11 cellular contexts compared by ENCODE assay signal in genomic region chr18:48607049-48607984, GRCh38.
DNase-seq lines count a peak whose midpoint lies in the region; ATAC-seq and TF ChIP-seq lines count a peak whose summit lies in the region.
"Had no signal": no experiment of that assay in that cellular context is flagged by ENCODE, and none has a peak within 500 bp of the region (broad histone marks: within the 10 kb centered on the region; RNA-seq: fewer than 3 reads in every experiment).

No MANE protein-coding gene starts in this region.

- POLR2A ChIA-PET in AG04449 (lab: Yijun Ruan, JAX): interaction anchor here (0.9 to 1.6 kb wide), 4 partner anchors 12 to 69 kb away, joined by 3 to 5 read pairs (median 4); no protein-coding TSS in a partner anchor

- peaks cover 1 to 22% of the 10 kb centered on the region in 2 donors for H3K4me1 ChIP-seq in lung (ENCODE audit: control insufficient read depth in 2 of 2, insufficient read depth in 2 of 2, low read length in 2 of 2)

- H3K4me3 ChIP-seq in AG04449 (ENCODE audit: low read depth, low read length) (no peak overlapping the region), cardiac fibroblast (replicated peaks in 1 of 2; ENCODE audit: low read depth in 2 of 2, low read length in 2 of 2) (no peak overlapping the region), lung (no peak overlapping the region)

- no peak overlapping the region for H3K27ac ChIP-seq in lung (ENCODE audit: low read depth in 1 of 2, low read length in 1 of 2)
- H3K27ac ChIP-seq: C4-2B had no signal

- no peaks in the 10 kb centered on the region for H3K36me3 Mint-ChIP-seq in activated naive CD4-positive, alpha-beta T cell treated with anti-CD3 and anti-CD28 coated beads, Interleukin-2, amount 50 U/mL, for 72 hours

- WGBS in lung, 2 donors: 67 to 87% methylated on average over 8 of the region's 8 CpGs

- no peaks in the 10 kb centered on the region for H3K27me3 ChIP-seq in lung (ENCODE audit: control insufficient read depth, insufficient read depth)

- DNase-seq in AG04449 (ENCODE audit: low read depth, low spot score) (peak; percentile 74), HT1080 (ENCODE audit: low read depth) (peak; percentile 76), cardiac fibroblast (ENCODE audit: low read depth in 2 of 2) (peak; percentile 80 to 89), lung (ENCODE audit: low spot score) (peak; percentile 54), dermis blood vessel endothelial cell (no peak)
- DNase-seq in activated naive CD4-positive, alpha-beta T cell treated with anti-CD3 and anti-CD28 coated beads, Interleukin-2, amount 50 U/mL, for 72 hours (ENCODE audit: low spot score in 2 of 2): no peak
- DNase-seq in stimulated activated CD8-positive, alpha-beta memory T cell treated with anti-CD3 and anti-CD28 coated beads, Interleukin-4, amount 100 ng/mL, for 48 hours: no peak
- DNase-seq: NCI-H526 had no signal

- ATAC-seq in lung (ENCODE audit: insufficient read depth, low FRiP score) (no peak), GM19324 (IDR thresholded peaks at IDR 0.05; ENCODE audit: low FRiP score, unreplicated experiment) (no peak)
- ATAC-seq in activated naive CD4-positive, alpha-beta T cell treated with anti-CD3 and anti-CD28 coated beads, Interleukin-2, amount 50 U/mL, for 72 hours: no peak

- no peaks in the 10 kb centered on the region for H3K36me3 ChIP-seq in lung (ENCODE audit: control insufficient read depth in 2 of 2, insufficient read depth in 2 of 2, low read length in 2 of 2)

- peak; percentile 6 for TF ChIP-seq CTCF in AG04449 (IDR thresholded peaks at IDR 0.05; ENCODE audit: insufficient read depth, low read length, missing control alignments)
- TF ChIP-seq CTCF in cardiac fibroblast (IDR thresholded peaks at IDR 0.05; ENCODE audit: low read depth, low read length): no peak
- no peak for TF ChIP-seq CTCF in lung (IDR thresholded peaks at IDR 0.05; ENCODE audit: control extremely low read depth, extremely low read depth)

- no peak overlapping the region for H3K27ac Mint-ChIP-seq in activated naive CD4-positive, alpha-beta T cell treated with anti-CD3 and anti-CD28 coated beads, Interleukin-2, amount 50 U/mL, for 72 hours
- H3K27ac Mint-ChIP-seq: activated T-helper 2 cell treated with anti-CD3 and anti-CD28 coated beads, Interferon-gamma antibody, Interleukin-2, Interleukin-4, amounts not matched to agents 10 μg/mL and 5 μg/mL and 100 μg/mL, durations not matched to agents 14 hours and 24 hours and 36 hours had no signal

- CTCF ChIA-PET in AG04449 (lab: Yijun Ruan, JAX): interaction anchor here (0.5 to 2.6 kb wide), 8 partner anchors 8 to 133 kb away, joined by 3 to 15 read pairs (median 4); no protein-coding TSS in a partner anchor

- peaks cover 3 to 6% of the 10 kb centered on the region in 2 donors for H3K9me3 Mint-ChIP-seq in activated naive CD4-positive, alpha-beta T cell treated with anti-CD3 and anti-CD28 coated beads, Interleukin-2, amount 50 U/mL, for 72 hours
- H3K9me3 Mint-ChIP-seq: activated T-helper 2 cell treated with anti-CD3 and anti-CD28 coated beads, Interferon-gamma antibody, Interleukin-2, Interleukin-4, amounts not matched to agents 10 μg/mL and 5 μg/mL and 100 μg/mL, durations not matched to agents 14 hours and 24 hours and 36 hours had no signal

- H3K9me3 ChIP-seq in lung (ENCODE audit: control insufficient read depth in 2 of 2, insufficient read depth in 1 of 2, low read length in 1 of 2): no peaks in the 10 kb centered on the region

Comparison
In these comparisons a context has a peak if more than half of its experiments do, and no peak if none do; other contexts are left out.
1. DNase-seq: peak in AG04449 (single experiment), HT1080 (single experiment), cardiac fibroblast (2 of 2) and lung (single experiment); none in dermis blood vessel endothelial cell (single experiment), activated naive CD4-positive, alpha-beta T cell treated with anti-CD3 and anti-CD28 coated beads, Interleukin-2, amount 50 U/mL, for 72 hours (0 of 2) and stimulated activated CD8-positive, alpha-beta memory T cell treated with anti-CD3 and anti-CD28 coated beads, Interleukin-4, amount 100 ng/mL, for 48 hours (single experiment).